Comparison of ENCODE assay signal across 25 cellular contexts in genomic region chr6:63872233-63872632, GRCh38.
"Had no signal": no experiment of that assay in that cellular context is flagged by ENCODE, and none has a peak within 500 bp of the region (broad histone marks: within the 10 kb centered on the region; RNA-seq: fewer than 3 reads in every experiment).

No MANE protein-coding gene starts in this region.

- H3K27ac Mint-ChIP-seq: activated CD8-positive, alpha-beta T cell treated with anti-CD3 and anti-CD28 coated beads, Interleukin-2, amount 10 ng/mL, durations not matched to agents 7 days and 5 days; activated naive CD4-positive, alpha-beta T cell treated with anti-CD3 and anti-CD28 coated beads, Interleukin-2, amount 50 U/mL, for 72 hours; brain; naive thymus-derived CD4-positive, alpha-beta T cell; stimulated activated naive B cell treated with anti-CD40 and anti-IgM and Interleukin-4, amounts not matched to agents 10 μg/mL and 1 μg/mL and 100 μg/mL, for 72 hours; T-cell; T-helper 2 cell treated with Interferon-gamma antibody and Interleukin-4, amounts not matched to agents 5 μg/mL and 100 μg/mL, for 36 hours had no signal

- H3K4me3 ChIP-seq: gastrocnemius medialis, left lung, prostate gland, SK-N-MC, testis had no signal

- H3K4me1 ChIP-seq: gastrocnemius medialis, left lung, prostate gland, testis had no signal

- H3K27me3 ChIP-seq: gastrocnemius medialis, left lung, testis had no signal

- ATAC-seq: activated CD8-positive, alpha-beta T cell treated with anti-CD3 and anti-CD28 coated beads, Interleukin-2, amount 10 ng/mL, durations not matched to agents 7 days and 5 days; activated naive CD4-positive, alpha-beta T cell treated with anti-CD3 and anti-CD28 coated beads, Interleukin-2, amount 50 U/mL, for 72 hours; gastrocnemius medialis; left lung; naive thymus-derived CD4-positive, alpha-beta T cell; stimulated activated naive B cell treated with anti-CD40 and anti-IgM and Interleukin-4, amounts not matched to agents 10 μg/mL and 1 μg/mL and 100 μg/mL, for 72 hours; T-cell had no signal

- H3K36me3 Mint-ChIP-seq: brain; naive thymus-derived CD4-positive, alpha-beta T cell; stimulated activated naive B cell treated with anti-CD40 and anti-IgM and Interleukin-4, amounts not matched to agents 10 μg/mL and 1 μg/mL and 100 μg/mL, for 72 hours; T-cell had no signal

- H3K4me1 Mint-ChIP-seq: brain; central memory CD8-positive, alpha-beta T cell; naive thymus-derived CD4-positive, alpha-beta T cell; stimulated activated naive B cell treated with anti-CD40 and anti-IgM and Interleukin-4, amounts not matched to agents 10 μg/mL and 1 μg/mL and 100 μg/mL, for 72 hours; T-cell had no signal

- DNase-seq: activated CD4-positive, alpha-beta T cell treated with anti-CD3 and anti-CD28 coated beads, Interleukin-2, amount 50 U/mL, for 1 hour; activated CD4-positive, CD25-positive, alpha-beta regulatory T cell treated with anti-CD3 and anti-CD28 coated beads, Interleukin-2, amount 50 U/mL, for 72 hours; activated CD8-positive, alpha-beta T cell treated with anti-CD3 and anti-CD28 coated beads, Interleukin-2, amount 10 ng/mL, durations not matched to agents 7 days and 5 days; activated gamma-delta T cell treated with Interleukin-2 at 50 U/mL for 16 hours; activated T-cell treated with anti-CD3 and anti-CD28 coated beads, Interleukin-2, amount 50 U/mL, for 1 hour; aorta; gastrocnemius medialis; hippocampal formation; kidney glomerular epithelial cell; left lung; naive thymus-derived CD4-positive, alpha-beta T cell; stimulated activated CD4-positive, alpha-beta T cell treated with anti-CD3 and anti-CD28 coated beads, Interleukin-1b, Interleukin-23, amount 100 ng/mL, for 48 hours; stimulated activated naive B cell treated with anti-CD40 and anti-IgM and Interleukin-4, amounts not matched to agents 10 μg/mL and 1 μg/mL and 100 μg/mL, for 72 hours; T-cell; testis; trophoblast cell; WERI-Rb-1 had no signal

- H3K9me3 ChIP-seq: gastrocnemius medialis, prostate gland, testis had no signal

- H3K36me3 ChIP-seq: gastrocnemius medialis, left lung, prostate gland, WERI-Rb-1 had no signal

- H3K27me3 Mint-ChIP-seq: central memory CD8-positive, alpha-beta T cell; naive thymus-derived CD4-positive, alpha-beta T cell; stimulated activated naive B cell treated with anti-CD40 and anti-IgM and Interleukin-4, amounts not matched to agents 10 μg/mL and 1 μg/mL and 100 μg/mL, for 72 hours; T-cell had no signal

- H3K4me3 Mint-ChIP-seq: activated CD8-positive, alpha-beta T cell treated with anti-CD3 and anti-CD28 coated beads, Interleukin-2, amount 10 ng/mL, durations not matched to agents 7 days and 5 days; brain; central memory CD8-positive, alpha-beta T cell; naive thymus-derived CD4-positive, alpha-beta T cell; stimulated activated naive B cell treated with anti-CD40 and anti-IgM and Interleukin-4, amounts not matched to agents 10 μg/mL and 1 μg/mL and 100 μg/mL, for 72 hours; T-cell; T-helper 2 cell treated with Interferon-gamma antibody and Interleukin-4, amounts not matched to agents 5 μg/mL and 100 μg/mL, for 36 hours had no signal

- H3K27ac ChIP-seq: gastrocnemius medialis, left lung, prostate gland, SK-N-MC, testis, WERI-Rb-1 had no signal

- FAIRE-seq: colon, TTC549 had no signal
